ENCODE assay signal across 8 cellular contexts in the genomic region with DNA sequence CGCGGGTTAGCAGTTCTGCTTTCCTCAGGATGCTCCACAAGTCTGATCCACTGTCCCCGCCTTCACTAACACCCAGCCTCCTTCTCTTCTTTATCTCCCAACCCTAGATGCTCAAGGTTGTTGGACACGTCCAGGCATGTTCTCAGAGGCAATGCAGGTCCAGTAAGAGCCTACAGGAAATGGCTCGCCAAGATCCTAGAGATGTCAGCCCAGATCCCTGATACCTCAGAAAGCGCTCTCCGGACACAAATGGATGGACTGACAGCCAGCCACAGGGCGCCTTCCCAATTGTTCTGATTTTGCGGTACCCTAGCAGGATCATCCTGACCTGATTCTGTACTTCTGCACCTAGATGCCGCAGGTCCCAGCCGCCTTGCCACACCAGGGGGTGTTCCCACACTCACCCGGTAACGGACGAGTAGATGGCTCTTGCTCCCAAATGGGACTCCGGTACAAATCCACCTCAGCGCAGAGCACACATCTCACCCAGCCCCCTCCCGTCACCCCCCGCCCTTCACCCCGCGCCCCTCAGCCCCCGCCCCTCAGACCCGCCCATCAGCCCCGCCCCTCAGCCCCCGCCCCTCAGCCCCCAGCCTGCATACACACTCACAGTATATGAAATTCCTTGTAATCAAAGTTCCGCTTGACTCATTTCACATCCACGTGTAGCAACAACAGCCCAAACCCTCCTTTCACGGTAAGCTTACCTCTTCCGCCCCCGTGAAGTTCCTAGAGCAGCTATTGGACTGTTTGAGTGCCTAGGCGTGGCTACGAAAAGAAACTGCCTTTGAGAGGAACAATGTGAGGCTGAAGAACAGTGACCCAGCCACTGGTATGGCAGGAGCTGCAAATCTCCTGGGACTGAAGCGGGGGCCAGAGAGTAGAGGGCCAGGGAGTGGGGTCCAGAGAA.
DNase-seq lines count a peak whose midpoint lies in the region; ATAC-seq lines count a peak whose summit lies in the region.

A gene with protein sequence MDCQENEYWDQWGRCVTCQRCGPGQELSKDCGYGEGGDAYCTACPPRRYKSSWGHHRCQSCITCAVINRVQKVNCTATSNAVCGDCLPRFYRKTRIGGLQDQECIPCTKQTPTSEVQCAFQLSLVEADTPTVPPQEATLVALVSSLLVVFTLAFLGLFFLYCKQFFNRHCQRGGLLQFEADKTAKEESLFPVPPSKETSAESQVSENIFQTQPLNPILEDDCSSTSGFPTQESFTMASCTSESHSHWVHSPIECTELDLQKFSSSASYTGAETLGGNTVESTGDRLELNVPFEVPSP (minus strand): TSS at position 488 of the 910 bp plus-strand sequence. CDS start 23,058 bp downstream, outside the sequence.

- in situ Hi-C loops in T47D (cut with HindIII; ENCODE audit: low pct_unique_long_range_greater_than_20kb, low sequenced_read_pairs): no loop called here

- no peak for DNase-seq in activated CD4-positive, CD25-positive, alpha-beta regulatory T cell treated with anti-CD3 and anti-CD28 coated beads, Interleukin-2, amount 50 U/mL, for 72 hours
- DNase-seq in RPMI8226 (peak; percentile 17), T47D (ENCODE audit: low read depth in 1 of 2, low spot score in 1 of 2) (peak; percentile 1 to 54), iris pigment epithelial cell (ENCODE audit: low read depth) (peak; percentile 93), NOMO-1 treated with dmso at 0.1 percent for 144 hours (lab: John Stamatoyannopoulos, UW; ENCODE audit: unreplicated experiment) (no peak)
- DNase-seq in stimulated activated CD4-positive, alpha-beta T cell treated with anti-CD3 and anti-CD28 coated beads, Interleukin-2, amount 100 ng/mL, for 24 hours: peak; percentile 5 to 21

- peak; percentile 32 to 43 for ATAC-seq in activated CD4-positive, CD25-positive, alpha-beta regulatory T cell treated with anti-CD3 and anti-CD28 coated beads, Interleukin-2, amount 50 U/mL, for 24 hours
- ATAC-seq in HG02610 (IDR thresholded peaks at IDR 0.05; ENCODE audit: unreplicated experiment): peak; percentile 95

Comparison
In these comparisons a context has a peak if more than half of its experiments do, and no peak if none do; other contexts are left out.
1. DNase-seq: peak in RPMI8226 (single experiment), T47D (2 of 2), iris pigment epithelial cell (single experiment) and stimulated activated CD4-positive, alpha-beta T cell treated with anti-CD3 and anti-CD28 coated beads, Interleukin-2, amount 100 ng/mL, for 24 hours (2 of 2); none in activated CD4-positive, CD25-positive, alpha-beta regulatory T cell treated with anti-CD3 and anti-CD28 coated beads, Interleukin-2, amount 50 U/mL, for 72 hours (single experiment) and NOMO-1 treated with dmso at 0.1 percent for 144 hours (single experiment).